Comparison of ENCODE assay signal across 8 cellular contexts in genomic region chr1:6343506-6344405, GRCh38. TPM values are rescaled to one million over a fixed set of nuclear protein-coding genes. Genes with fewer than 3 reads are reported as not detected.
DNase-seq lines count a peak whose midpoint lies in the region; ATAC-seq and TF ChIP-seq lines count a peak whose summit lies in the region.

No MANE protein-coding gene starts in this region.

- H2AFZ ChIP-seq in H9 (ENCODE audit: low read length): no peak overlapping the region

- no peaks in the 10 kb centered on the region for H3K23me2 ChIP-seq in H9 (ENCODE audit: insufficient read length, low read depth, low read length, poor library complexity, severe bottlenecking)

- H3K9me3 ChIP-seq in CD4-positive, CD25-positive, alpha-beta regulatory T cell (ENCODE audit: control insufficient read depth in 2 of 2, low read length in 2 of 2): no peaks in the 10 kb centered on the region
- H3K9me3 ChIP-seq in H9 (ENCODE audit: control insufficient read depth, low read depth, low read length): no peaks in the 10 kb centered on the region
- H3K9me3 ChIP-seq in tibial nerve: no peaks in the 10 kb centered on the region

- peak overlapping the region in 1 of 4 donors; percentile 10 for H3K4me3 Mint-ChIP-seq in CD4-positive, CD25-positive, alpha-beta regulatory T cell
- H3K4me3 Mint-ChIP-seq in H9: no peak overlapping the region; a peak in 1 of 5 replicates
- no peak overlapping the region for H3K4me3 Mint-ChIP-seq in naive thymus-derived CD8-positive, alpha-beta T cell

- H3K27ac ChIP-seq in CD4-positive, CD25-positive, alpha-beta regulatory T cell (ENCODE audit: insufficient read depth, low read length, poor library complexity, severe bottlenecking): no peak overlapping the region
- H3K27ac ChIP-seq in H9 (ENCODE audit: insufficient read length, low read depth, low read length): no peak overlapping the region
- no peak overlapping the region for H3K27ac ChIP-seq in tibial nerve

- H3K27me3 Mint-ChIP-seq in CD4-positive, CD25-positive, alpha-beta regulatory T cell: no peaks in the 10 kb centered on the region
- H3K27me3 Mint-ChIP-seq in H9 (ENCODE audit: low read depth): no peaks in the 10 kb centered on the region
- H3K27me3 Mint-ChIP-seq in naive thymus-derived CD8-positive, alpha-beta T cell: no peaks in the 10 kb centered on the region

- no peaks in the 10 kb centered on the region for H3K36me3 Mint-ChIP-seq in CD4-positive, CD25-positive, alpha-beta regulatory T cell
- H3K36me3 Mint-ChIP-seq in H9 (ENCODE audit: insufficient read depth in 1 of 3, low read depth in 3 of 3): peaks cover 10 to 19% (median 16%) of the 10 kb centered on the region in 3 experiments; a peak in 6 of 7 replicates
- H3K36me3 Mint-ChIP-seq in naive thymus-derived CD8-positive, alpha-beta T cell: no peaks in the 10 kb centered on the region

- H3K4me3 ChIP-seq in CD4-positive, CD25-positive, alpha-beta regulatory T cell (ENCODE audit: low read depth, low read length): no peak overlapping the region
- H3K4me3 ChIP-seq in epithelial cell of proximal tubule (ENCODE audit: low read depth, low read length): no peak overlapping the region
- H3K4me3 ChIP-seq in tibial nerve: no peak overlapping the region

- H3K79me2 ChIP-seq in H9 (ENCODE audit: insufficient read depth, low read length): no peaks in the 10 kb centered on the region

- H3K23ac ChIP-seq in H9 (ENCODE audit: insufficient read length, low read depth, low read length): no peak overlapping the region

- H3T11ph ChIP-seq in H9 (ENCODE audit: low read length): no peak overlapping the region

- no peak overlapping the region for H4K8ac ChIP-seq in H9 (replicated peaks; ENCODE audit: insufficient read length, low read depth, low read length)

- no peak overlapping the region for H3K4ac ChIP-seq in H9 (ENCODE audit: low read depth, low read length)

- WGBS in H9 (ENCODE audit: extremely low coverage, insufficient read length, low lambda C conversion rate): no CpG with 5 or more reads among the region's 17 CpGs
- 72 to 77% methylated on average over 17 of the region's 17 CpGs for WGBS in tibial nerve, 2 donors

- no peak overlapping the region for H2BK20ac ChIP-seq in H9 (ENCODE audit: low read depth, low read length, poor library complexity, severe bottlenecking)

- no peak overlapping the region for H2AK5ac ChIP-seq in H9 (ENCODE audit: insufficient read length, low read length)

- H2BK12ac ChIP-seq in H9 (ENCODE audit: insufficient read length, low read depth, low read length): no peak overlapping the region

- no peak overlapping the region for H3K27ac Mint-ChIP-seq in CD4-positive, CD25-positive, alpha-beta regulatory T cell
- H3K27ac Mint-ChIP-seq in H9: peak overlapping the region; percentile 3 to 58 (median 28); a peak in 4 of 7 replicates
- peak overlapping the region in 3 of 10 donors; percentile 33 to 63 (median 63) for H3K27ac Mint-ChIP-seq in naive thymus-derived CD8-positive, alpha-beta T cell

- peak in 2 of 3 donors; percentile 42 to 61 for DNase-seq in CD4-positive, CD25-positive, alpha-beta regulatory T cell
- DNase-seq in H9 (peak; percentile 82), NCI-H748 treated with DMSO at 0.1 percent for 48 hours (lab: John Stamatoyannopoulos, UW) (peak; percentile 16), activated T-cell treated with anti-CD3 and anti-CD28 coated beads for 1 hour (ENCODE audit: low read depth) (peak; percentile 38), epithelial cell of proximal tubule (ENCODE audit: low read depth) (no peak), tibial nerve (ENCODE audit: low spot score in 2 of 2) (peak; percentile 30 to 64)
- peak; percentile 27 to 71 (median 50) for DNase-seq in naive thymus-derived CD8-positive, alpha-beta T cell

- no peak overlapping the region for H2BK15ac ChIP-seq in H9 (ENCODE audit: low read depth, low read length)

- no peak for TF ChIP-seq EP300 in tibial nerve (IDR thresholded peaks at IDR 0.05)

- no peak overlapping the region for H3K9ac ChIP-seq in H9 (ENCODE audit: extremely low read depth, insufficient read length, low read length)

- no peaks in the 10 kb centered on the region for H3K79me1 ChIP-seq in H9 (ENCODE audit: insufficient read depth, low read depth, low read length, poor library complexity, severe bottlenecking)

- no peak overlapping the region for H2BK120ac ChIP-seq in H9 (ENCODE audit: low read depth, low read length, poor library complexity, severe bottlenecking)

- no peaks in the 10 kb centered on the region for H4K20me1 ChIP-seq in H9 (ENCODE audit: control insufficient read depth, insufficient read depth, insufficient read length)

- H3K4me1 Mint-ChIP-seq in CD4-positive, CD25-positive, alpha-beta regulatory T cell: peaks cover 0 to 14% (median 7%) of the 10 kb centered on the region in 4 donors
- peaks cover 16 to 29% of the 10 kb centered on the region in 2 experiments for H3K4me1 Mint-ChIP-seq in H9
- peaks cover 9 to 13% (median 13%) of the 10 kb centered on the region in 4 donors for H3K4me1 Mint-ChIP-seq in naive thymus-derived CD8-positive, alpha-beta T cell

- POLR2A ChIA-PET in naive thymus-derived CD8-positive, alpha-beta T cell (lab: Charles Lee): no interaction called here

- H3K4me2 ChIP-seq in H9 (ENCODE audit: insufficient read depth, insufficient read length, low read length): no peak overlapping the region

- H4K5ac ChIP-seq in H9 (ENCODE audit: insufficient read length, low read depth, low read length): no peak overlapping the region

- no peaks in the 10 kb centered on the region for H3K36me3 ChIP-seq in CD4-positive, CD25-positive, alpha-beta regulatory T cell (ENCODE audit: control insufficient read depth, insufficient read depth, low read length)
- peaks cover 0 to 11% (median 0%) of the 10 kb centered on the region in 3 donors for H3K36me3 ChIP-seq in tibial nerve

- no peak overlapping the region for H4K91ac ChIP-seq in H9 (ENCODE audit: insufficient read length, low read depth, low read length)

- H3K18ac ChIP-seq in H9 (ENCODE audit: insufficient read length, low read depth, low read length): no peak overlapping the region

- H3K14ac ChIP-seq in H9 (ENCODE audit: insufficient read depth, low read length): no peak overlapping the region

- TF ChIP-seq POLR2A in tibial nerve (IDR thresholded peaks at IDR 0.05): no peak

- H2BK5ac ChIP-seq in H9 (ENCODE audit: insufficient read length, low read length): no peak overlapping the region

- peak in 1 of 2 donors; percentile 31 for ATAC-seq in CD4-positive, CD25-positive, alpha-beta regulatory T cell (ENCODE audit: low read depth in 2 of 2)
- peak in 1 of 2 donors; percentile 43 for ATAC-seq in naive thymus-derived CD8-positive, alpha-beta T cell
- no peak for ATAC-seq in HG02571 (IDR thresholded peaks at IDR 0.05; ENCODE audit: unreplicated experiment)

- peaks cover 10% of the 10 kb centered on the region for H3K4me1 ChIP-seq in CD4-positive, CD25-positive, alpha-beta regulatory T cell (ENCODE audit: control insufficient read depth, insufficient read depth, low read length, poor library complexity, severe bottlenecking)
- H3K4me1 ChIP-seq in H9 (ENCODE audit: insufficient read depth, low read length) (peaks cover 3% of the 10 kb centered on the region; the same call in 1 of the 2 replicates), tibial nerve (peaks cover 0 to 9% (median 3%) of the 10 kb centered on the region in 4 donors)

- H3K56ac ChIP-seq in H9 (ENCODE audit: insufficient read length, low read depth, low read length): no peak overlapping the region

- no peaks in the 10 kb centered on the region for H3K9me3 Mint-ChIP-seq in CD4-positive, CD25-positive, alpha-beta regulatory T cell
- H3K9me3 Mint-ChIP-seq in H9: no peaks in the 10 kb centered on the region
- no peaks in the 10 kb centered on the region for H3K9me3 Mint-ChIP-seq in naive thymus-derived CD8-positive, alpha-beta T cell

- no peaks in the 10 kb centered on the region for H3K27me3 ChIP-seq in CD4-positive, CD25-positive, alpha-beta regulatory T cell (ENCODE audit: control insufficient read depth, insufficient read depth, low read length)
- H3K27me3 ChIP-seq in H9 (ENCODE audit: insufficient read depth, low read length) (no peaks in the 10 kb centered on the region), tibial nerve (no peaks in the 10 kb centered on the region)

- TF ChIP-seq CTCF in H9 (conservative IDR thresholded peaks at IDR 0.05) (peak; percentile 100), epithelial cell of proximal tubule (conservative IDR thresholded peaks at IDR 0.05; ENCODE audit: low read depth, low read length) (peak; percentile 98), tibial nerve (IDR thresholded peaks at IDR 0.05) (peak; percentile 55 to 71 (median 67))

RNA-seq across cellular contexts. Expression of gene ACOT7, which starts 49.8 kb away (rescaled TPM):
- total RNA-seq in CD4-positive, CD25-positive, alpha-beta regulatory T cell: 9.6 TPM
- polyA plus RNA-seq in CD4-positive, CD25-positive, alpha-beta regulatory T cell: 10 to 100 TPM in 2 of 4 donors, 1 to 10 TPM in 2; 9.3 to 13.6 (median 9.9) TPM
- total RNA-seq in H9 (2021): 85.2 and 87.4 TPM in 2 replicates
- total RNA-seq in epithelial cell of proximal tubule: 80.3 and 82.0 TPM in 2 replicates
- 1 to 10 TPM; 4.3 to 4.9 TPM for total RNA-seq in naive thymus-derived CD8-positive, alpha-beta T cell
- polyA plus RNA-seq in naive thymus-derived CD8-positive, alpha-beta T cell: 1 to 10 TPM; 5.6 to 9.4 (median 7.8) TPM
- 10 to 100 TPM; 18.6 to 29.4 (median 23.2) TPM for total RNA-seq in tibial nerve

Comparison
In these comparisons a context has a peak if more than half of its experiments do, and no peak if none do; other contexts are left out.
1. H3K27ac Mint-ChIP-seq: peak in H9 (3 of 3); none in CD4-positive, CD25-positive, alpha-beta regulatory T cell (0 of 3).
2. Peak in every context shown above with its lines, with median percentiles within 50 percentile points of each other: CTCF ChIP-seq.